In the genomic region with DNA sequence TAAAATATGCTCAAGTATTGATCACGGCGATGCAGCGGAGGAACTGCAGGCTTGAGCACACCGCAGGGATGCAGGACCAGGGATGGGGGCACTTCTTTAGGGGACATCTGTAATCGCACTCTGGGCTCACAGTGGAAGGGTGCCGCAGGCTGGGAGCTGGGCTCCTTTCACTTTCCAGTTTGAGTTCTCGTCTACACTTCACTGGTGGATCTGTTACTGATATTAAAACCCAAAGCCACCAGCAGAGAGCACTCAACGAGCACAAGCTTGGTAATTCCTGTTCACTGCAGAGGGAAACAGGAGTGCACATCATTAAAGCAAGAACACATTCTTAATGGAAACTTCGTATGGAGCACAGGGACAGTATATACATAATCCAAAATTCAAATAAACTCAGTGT, we compare ENCODE assay signal across 9 cellular contexts.
DNase-seq lines count a peak whose midpoint lies in the region; ATAC-seq and TF ChIP-seq lines count a peak whose summit lies in the region.
"Had no signal": no experiment of that assay in that cellular context is flagged by ENCODE, and none has a peak within 500 bp of the region (broad histone marks: within the 10 kb centered on the region; RNA-seq: fewer than 3 reads in every experiment).

No MANE protein-coding gene starts in this region.

- TF ChIP-seq POLR2A in body of pancreas (IDR thresholded peaks at IDR 0.05), result no peak

- peak; percentile 48 for DNase-seq in AG09309 (ENCODE audit: low read depth)
- DNase-seq in body of pancreas, result peak; percentile 45 to 74 (median 60)
- peak; percentile 78 for DNase-seq in left kidney (ENCODE audit: low read depth, low spot score)
- DNase-seq in T-helper 9 cell, result no peak
- no peak for DNase-seq in T1000 (lab: John Stamatoyannopoulos, UW)

- no peak overlapping the region for H2AFZ ChIP-seq in Loucy (ENCODE audit: low read length)

- no peaks in the 10 kb centered on the region for H3K27me3 ChIP-seq in Loucy (ENCODE audit: insufficient read depth, low read length, poor library complexity, severe bottlenecking)
- no peaks in the 10 kb centered on the region for H3K27me3 ChIP-seq in body of pancreas

- no peak overlapping the region for H3K4me3 ChIP-seq in AG09309 (ENCODE audit: control insufficient read depth, low read depth, low read length)
- no peak overlapping the region for H3K4me3 ChIP-seq in Loucy (ENCODE audit: low read length, poor library complexity, severe bottlenecking)
- H3K4me3 ChIP-seq in body of pancreas, result no peak overlapping the region

- peak; percentile 55 for ATAC-seq in GM18868 (IDR thresholded peaks at IDR 0.05; ENCODE audit: unreplicated experiment)
- ATAC-seq in body of pancreas, result peak; percentile 81
- ATAC-seq in HG03095 (IDR thresholded peaks at IDR 0.05; ENCODE audit: unreplicated experiment), result no peak

- TF ChIP-seq CTCF in AG09309 (IDR thresholded peaks at IDR 0.05; ENCODE audit: control insufficient read depth, insufficient read depth, low read depth, low read length, missing control alignments) (peak; percentile 68), Loucy (conservative IDR thresholded peaks at IDR 0.05; ENCODE audit: low read length) (peak; percentile 76), body of pancreas (IDR thresholded peaks at IDR 0.05) (peak in 6 of 7 experiments; percentile 29 to 78 (median 68))

- H3K79me2 ChIP-seq in Loucy (ENCODE audit: insufficient read depth, low read length), result peaks cover 85% of the 10 kb centered on the region

- H3K9me2 ChIP-seq in Loucy (replicated peaks; ENCODE audit: low read depth, low read length), result no peaks in the 10 kb centered on the region

- H3K9me3 ChIP-seq in Loucy (ENCODE audit: insufficient read depth, low read depth, low read length) (no peaks in the 10 kb centered on the region), body of pancreas (no peaks in the 10 kb centered on the region)

- H3K9ac ChIP-seq in Loucy (ENCODE audit: low read depth, low read length, poor library complexity, severe bottlenecking), result no peak overlapping the region

- peaks cover 56% of the 10 kb centered on the region for H4K20me1 ChIP-seq in Loucy (ENCODE audit: insufficient read depth, low read length, poor library complexity, severe bottlenecking)

- H3F3A ChIP-seq in Loucy (ENCODE audit: low read depth), result no peaks in the 10 kb centered on the region

- 24 to 28% methylated on average over 9 of the region's 9 CpGs for WGBS in body of pancreas, 2 donors

- H3K4me2 ChIP-seq in Loucy (ENCODE audit: low read depth, low read length, poor library complexity, severe bottlenecking), result no peak overlapping the region

- H3K36me3 ChIP-seq in Loucy (ENCODE audit: insufficient read depth, low read length), result no peaks in the 10 kb centered on the region
- H3K36me3 ChIP-seq in body of pancreas (replicated peaks in 1 of 2; ENCODE audit: insufficient read depth in 1 of 2, low read depth in 2 of 2), result no peaks in the 10 kb centered on the region

- intact Hi-C loops in body of pancreas (cut with DNase I), result no loop called here

- peak overlapping the region in 1 of 4 donors; percentile 8 for H3K27ac ChIP-seq in body of pancreas
- H3K27ac ChIP-seq: HL-60 had no signal

- peaks cover 16% of the 10 kb centered on the region for H3K4me1 ChIP-seq in Loucy (ENCODE audit: insufficient read depth, low read length, poor library complexity, severe bottlenecking)
- H3K4me1 ChIP-seq in body of pancreas, result peaks cover 32% of the 10 kb centered on the region

Comparison
In these comparisons a context has a peak if more than half of its experiments do, and no peak if none do; other contexts are left out.
1. DNase-seq: peak in AG09309 (single experiment), body of pancreas (4 of 4) and left kidney (single experiment); none in T-helper 9 cell (single experiment) and T1000 (single experiment).
2. Peak in every context shown above with its lines, with median percentiles within 50 percentile points of each other: CTCF ChIP-seq.